8 cellular contexts compared by ENCODE assay signal in genomic region chr17:82095777-82096708, GRCh38. TPM values are rescaled to one million over a fixed set of nuclear protein-coding genes. Genes with fewer than 3 reads are reported as not detected.
DNase-seq lines count a peak whose midpoint lies in the region; ATAC-seq and TF ChIP-seq lines count a peak whose summit lies in the region.

No MANE protein-coding gene starts in this region.

- no peak for ATAC-seq in activated CD8-positive, alpha-beta memory T cell treated with anti-CD3 and anti-CD28 coated beads, Interleukin-2, amount 10 ng/mL, durations not matched to agents 7 days and 5 days

- peaks cover 48% of the 10 kb centered on the region for H3K36me3 ChIP-seq in iPS-15b (ENCODE audit: control insufficient read depth, insufficient read depth, low read length)
- H3K36me3 ChIP-seq in thyroid gland, result peaks cover 39 to 46% of the 10 kb centered on the region in 2 donors

- TF ChIP-seq CTCF in thyroid gland (IDR thresholded peaks at IDR 0.05), result no peak

- intact Hi-C loops in activated T-helper 1 cell treated with anti-CD3 and anti-CD28 coated beads, Interleukin-12 subunit alpha, Interleukin-12 subunit beta, Interleukin-2, Interleukin-4 antibody, amounts not matched to agents 30 ng/mL and 10 ng/mL and 1 ng/mL, durations not matched to agents 14 hours and 24 hours and 36 hours (cut with micrococcal nuclease), result loop anchor here (1.0 to 5.0 kb wide), 2 partner anchors 44 to 168 kb away; partner anchors contain the start of genes GPS1 and RFNG
- intact Hi-C loops in thyroid gland (cut with DNase I), result no loop called here

- peak overlapping the region; percentile 91 for H3K27ac ChIP-seq in substantia nigra (ENCODE audit: low read depth, low read length, poor library complexity, severe bottlenecking)
- H3K27ac ChIP-seq in thyroid gland, result no peak overlapping the region

- 97 to 100% methylated on average over 5 to 23 of the region's 35 CpGs for WGBS in thyroid gland, 2 donors

- TF ChIP-seq POLR2A in thyroid gland (IDR thresholded peaks at IDR 0.05), result no peak

- H3K27me3 Mint-ChIP-seq in activated CD8-positive, alpha-beta memory T cell treated with anti-CD3 and anti-CD28 coated beads, Interleukin-2, amount 10 ng/mL, durations not matched to agents 7 days and 5 days, result no peaks in the 10 kb centered on the region
- no peaks in the 10 kb centered on the region for H3K27me3 Mint-ChIP-seq in activated T-helper 1 cell treated with anti-CD3 and anti-CD28 coated beads, Interleukin-12 subunit alpha, Interleukin-12 subunit beta, Interleukin-2, Interleukin-4 antibody, amounts not matched to agents 30 ng/mL and 10 ng/mL and 1 ng/mL, durations not matched to agents 14 hours and 24 hours and 36 hours (ENCODE audit: insufficient read depth)

- H3K4me3 Mint-ChIP-seq in activated CD8-positive, alpha-beta memory T cell treated with anti-CD3 and anti-CD28 coated beads, Interleukin-2, amount 10 ng/mL, durations not matched to agents 7 days and 5 days, result peak overlapping the region; percentile 41
- H3K4me3 Mint-ChIP-seq in activated T-helper 1 cell treated with anti-CD3 and anti-CD28 coated beads, Interleukin-12 subunit alpha, Interleukin-12 subunit beta, Interleukin-2, Interleukin-4 antibody, amounts not matched to agents 30 ng/mL and 10 ng/mL and 1 ng/mL, durations not matched to agents 14 hours and 24 hours and 36 hours, result peak overlapping the region; percentile 82

- CTCF ChIA-PET in activated CD8-positive, alpha-beta memory T cell treated with anti-CD3 and anti-CD28 coated beads, Interleukin-2, amount 10 ng/mL, durations not matched to agents 7 days and 5 days (lab: Charles Lee), result no interaction called here

- H3K4me3 ChIP-seq in iPS-15b (ENCODE audit: low read depth, low read length) (no peak overlapping the region), thyroid gland (replicated peaks in 1 of 3) (no peak overlapping the region)

- H3K4me1 ChIP-seq in iPS-15b (ENCODE audit: control insufficient read depth, insufficient read depth, low read length) (no peaks in the 10 kb centered on the region), thyroid gland (peaks cover 18 to 29% of the 10 kb centered on the region in 2 donors)

- H3K4me1 Mint-ChIP-seq in activated CD8-positive, alpha-beta memory T cell treated with anti-CD3 and anti-CD28 coated beads, Interleukin-2, amount 10 ng/mL, durations not matched to agents 7 days and 5 days, result peaks cover 13% of the 10 kb centered on the region
- no peaks in the 10 kb centered on the region for H3K4me1 Mint-ChIP-seq in activated T-helper 1 cell treated with anti-CD3 and anti-CD28 coated beads, Interleukin-12 subunit alpha, Interleukin-12 subunit beta, Interleukin-2, Interleukin-4 antibody, amounts not matched to agents 30 ng/mL and 10 ng/mL and 1 ng/mL, durations not matched to agents 14 hours and 24 hours and 36 hours (ENCODE audit: low read depth)

- H3K27ac Mint-ChIP-seq in activated CD8-positive, alpha-beta memory T cell treated with anti-CD3 and anti-CD28 coated beads, Interleukin-2, amount 10 ng/mL, durations not matched to agents 7 days and 5 days, result no peak overlapping the region
- peak overlapping the region; percentile 72 for H3K27ac Mint-ChIP-seq in activated T-helper 1 cell treated with anti-CD3 and anti-CD28 coated beads, Interleukin-12 subunit alpha, Interleukin-12 subunit beta, Interleukin-2, Interleukin-4 antibody, amounts not matched to agents 30 ng/mL and 10 ng/mL and 1 ng/mL, durations not matched to agents 14 hours and 24 hours and 36 hours

- H3K27me3 ChIP-seq in iPS-15b (ENCODE audit: control insufficient read depth, insufficient read depth, low read length), result no peaks in the 10 kb centered on the region
- H3K27me3 ChIP-seq in thyroid gland, result no peaks in the 10 kb centered on the region

- H3K9me3 Mint-ChIP-seq in activated CD8-positive, alpha-beta memory T cell treated with anti-CD3 and anti-CD28 coated beads, Interleukin-2, amount 10 ng/mL, durations not matched to agents 7 days and 5 days (ENCODE audit: low read depth), result no peaks in the 10 kb centered on the region
- H3K9me3 Mint-ChIP-seq in activated T-helper 1 cell treated with anti-CD3 and anti-CD28 coated beads, Interleukin-12 subunit alpha, Interleukin-12 subunit beta, Interleukin-2, Interleukin-4 antibody, amounts not matched to agents 30 ng/mL and 10 ng/mL and 1 ng/mL, durations not matched to agents 14 hours and 24 hours and 36 hours, result no peaks in the 10 kb centered on the region

- H3K9ac ChIP-seq in iPS-15b (ENCODE audit: low read depth, low read length), result peak overlapping the region; percentile 49

- no peak for DNase-seq in activated CD8-positive, alpha-beta memory T cell treated with anti-CD3 and anti-CD28 coated beads, Interleukin-2, amount 10 ng/mL, durations not matched to agents 7 days and 5 days
- DNase-seq in activated CD8-positive, alpha-beta memory T cell treated with anti-CD3 and anti-CD28 coated beads, Interleukin-2, amount 50 U/mL, for 4 hours, result no peak
- no peak for DNase-seq in activated T-helper 1 cell treated with anti-CD3 and anti-CD28 coated beads, Interleukin-12 subunit alpha, Interleukin-12 subunit beta, Interleukin-2, Interleukin-4 antibody, amounts not matched to agents 30 ng/mL and 10 ng/mL and 1 ng/mL, durations not matched to agents 14 hours and 24 hours and 36 hours (ENCODE audit: low spot score)
- DNase-seq in substantia nigra (lab: John Stamatoyannopoulos, UW) (peak in 1 of 49 donors; percentile 38), thyroid gland (no peak), epidermal melanocyte (ENCODE audit: insufficient read length, low spot score) (no peak), kidney glomerular epithelial cell (lab: John Stamatoyannopoulos, UW) (no peak)

- H3K36me3 Mint-ChIP-seq in activated CD8-positive, alpha-beta memory T cell treated with anti-CD3 and anti-CD28 coated beads, Interleukin-2, amount 10 ng/mL, durations not matched to agents 7 days and 5 days, result peaks cover 8% of the 10 kb centered on the region
- H3K36me3 Mint-ChIP-seq in activated T-helper 1 cell treated with anti-CD3 and anti-CD28 coated beads, Interleukin-12 subunit alpha, Interleukin-12 subunit beta, Interleukin-2, Interleukin-4 antibody, amounts not matched to agents 30 ng/mL and 10 ng/mL and 1 ng/mL, durations not matched to agents 14 hours and 24 hours and 36 hours (ENCODE audit: low read depth), result peaks cover 11% of the 10 kb centered on the region

- H3K9me3 ChIP-seq in iPS-15b (ENCODE audit: control insufficient read depth, insufficient read depth, low read length) (no peaks in the 10 kb centered on the region), thyroid gland (no peaks in the 10 kb centered on the region)

RNA-seq across cellular contexts. Expression of gene FASN, which starts 2.0 kb away (rescaled TPM):
- 100 to 1,000 TPM; 229 to 277 TPM for total RNA-seq in activated CD8-positive, alpha-beta memory T cell treated with anti-CD3 and anti-CD28 coated beads, Interleukin-2, amount 10 ng/mL, durations not matched to agents 7 days and 5 days
- 415 and 421 TPM in 2 replicates for total RNA-seq in activated T-helper 1 cell treated with anti-CD3 and anti-CD28 coated beads, Interleukin-12 subunit alpha, Interleukin-12 subunit beta, Interleukin-2, Interleukin-4 antibody, amounts not matched to agents 30 ng/mL and 10 ng/mL and 1 ng/mL, durations not matched to agents 14 hours and 24 hours and 36 hours
- 10 to 100 TPM; 23.5 to 92.5 (median 77.3) TPM for total RNA-seq in thyroid gland

RNA-seq across cellular contexts. Expression of gene DUS1L, which starts 30.4 kb away (rescaled TPM):
- 100 to 1,000 TPM; 134 to 139 TPM for total RNA-seq in activated CD8-positive, alpha-beta memory T cell treated with anti-CD3 and anti-CD28 coated beads, Interleukin-2, amount 10 ng/mL, durations not matched to agents 7 days and 5 days
- 231 and 235 TPM in 2 replicates for total RNA-seq in activated T-helper 1 cell treated with anti-CD3 and anti-CD28 coated beads, Interleukin-12 subunit alpha, Interleukin-12 subunit beta, Interleukin-2, Interleukin-4 antibody, amounts not matched to agents 30 ng/mL and 10 ng/mL and 1 ng/mL, durations not matched to agents 14 hours and 24 hours and 36 hours
- 10 to 100 TPM; 58.7 to 90.5 (median 75.5) TPM for total RNA-seq in thyroid gland

RNA-seq across cellular contexts. Expression of gene GPS1, which starts 44.3 kb away (rescaled TPM):
- 100 to 1,000 TPM in 1 of 2 experiments, 10 to 100 TPM in 1; 92.4 to 106 TPM for total RNA-seq in activated CD8-positive, alpha-beta memory T cell treated with anti-CD3 and anti-CD28 coated beads, Interleukin-2, amount 10 ng/mL, durations not matched to agents 7 days and 5 days
- 112 and 124 TPM in 2 replicates for total RNA-seq in activated T-helper 1 cell treated with anti-CD3 and anti-CD28 coated beads, Interleukin-12 subunit alpha, Interleukin-12 subunit beta, Interleukin-2, Interleukin-4 antibody, amounts not matched to agents 30 ng/mL and 10 ng/mL and 1 ng/mL, durations not matched to agents 14 hours and 24 hours and 36 hours
- 100 to 1,000 TPM in 2 of 4 donors, 10 to 100 TPM in 2; 80.1 to 164 (median 102) TPM for total RNA-seq in thyroid gland

RNA-seq across cellular contexts. Expression of gene RFNG, which starts 44.4 kb away (rescaled TPM):
- 10 to 100 TPM; 20.9 to 23.0 TPM for total RNA-seq in activated CD8-positive, alpha-beta memory T cell treated with anti-CD3 and anti-CD28 coated beads, Interleukin-2, amount 10 ng/mL, durations not matched to agents 7 days and 5 days
- total RNA-seq in activated T-helper 1 cell treated with anti-CD3 and anti-CD28 coated beads, Interleukin-12 subunit alpha, Interleukin-12 subunit beta, Interleukin-2, Interleukin-4 antibody, amounts not matched to agents 30 ng/mL and 10 ng/mL and 1 ng/mL, durations not matched to agents 14 hours and 24 hours and 36 hours, result 24.1 and 26.8 TPM in 2 replicates
- total RNA-seq in thyroid gland, result 10 to 100 TPM; 36.0 to 49.0 (median 38.3) TPM

RNA-seq across cellular contexts. Expression of gene DCXR, which starts 58.5 kb away (rescaled TPM):
- 100 to 1,000 TPM; 120 to 124 TPM for total RNA-seq in activated CD8-positive, alpha-beta memory T cell treated with anti-CD3 and anti-CD28 coated beads, Interleukin-2, amount 10 ng/mL, durations not matched to agents 7 days and 5 days
- 123 and 125 TPM in 2 replicates for total RNA-seq in activated T-helper 1 cell treated with anti-CD3 and anti-CD28 coated beads, Interleukin-12 subunit alpha, Interleukin-12 subunit beta, Interleukin-2, Interleukin-4 antibody, amounts not matched to agents 30 ng/mL and 10 ng/mL and 1 ng/mL, durations not matched to agents 14 hours and 24 hours and 36 hours
- 100 to 1,000 TPM in 2 of 4 donors, 10 to 100 TPM in 2; 88.6 to 161 (median 114) TPM for total RNA-seq in thyroid gland
